27 cellular contexts compared by ENCODE assay signal in the genomic region with DNA sequence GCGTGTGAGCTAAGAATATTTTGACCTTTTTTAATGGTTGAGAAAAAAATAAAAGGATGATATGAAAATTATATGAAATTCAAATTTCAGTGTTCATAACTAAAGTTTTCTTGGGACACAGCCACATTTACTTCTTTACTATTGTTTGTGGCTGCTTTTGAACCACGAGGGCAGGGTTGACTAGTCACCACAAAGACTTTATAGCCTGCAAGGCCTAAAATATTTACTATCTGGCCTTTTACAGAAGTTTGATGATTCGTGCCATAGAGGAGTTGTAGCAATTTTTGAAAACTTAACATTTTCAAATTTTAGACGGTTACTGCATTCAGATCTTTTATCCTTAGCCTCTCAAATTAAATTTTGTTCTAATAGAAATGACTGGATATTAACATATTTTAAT.
DNase-seq lines count a peak whose midpoint lies in the region; ATAC-seq and TF ChIP-seq lines count a peak whose summit lies in the region.
"Had no signal": no experiment of that assay in that cellular context is flagged by ENCODE, and none has a peak within 500 bp of the region (broad histone marks: within the 10 kb centered on the region; RNA-seq: fewer than 3 reads in every experiment).

No MANE protein-coding gene starts in this region.

- no peak overlapping the region for H3K4me3 ChIP-seq in ACC112 (ENCODE audit: low read depth, low read length)
- H3K4me3 ChIP-seq in PC-3 (ENCODE audit: low read length), result no peak overlapping the region
- H3K4me3 ChIP-seq: esophagus squamous epithelium, lung, testis, uterus had no signal

- no peaks in the 10 kb centered on the region; the same call in 1 of the 2 replicates for H3K27me3 Mint-ChIP-seq in HFFc6 (ENCODE audit: insufficient read depth)
- H3K27me3 Mint-ChIP-seq: brain, T-cell had no signal

- no peaks in the 10 kb centered on the region for H3K9me3 Mint-ChIP-seq in HFFc6

- H3K9me3 ChIP-seq in PC-3 (ENCODE audit: low read length), result no peaks in the 10 kb centered on the region
- H3K9me3 ChIP-seq: esophagus squamous epithelium, testis, uterus had no signal

- H2AFZ ChIP-seq in ACC112 (ENCODE audit: low read length, unreplicated experiment), result no peak overlapping the region
- no peak overlapping the region for H2AFZ ChIP-seq in PC-3 (ENCODE audit: low read length)
- H2AFZ ChIP-seq: parathyroid adenoma had no signal

- TF ChIP-seq CTCF in HFFc6 (IDR thresholded peaks at IDR 0.05) (no peak), PC-3 (conservative IDR thresholded peaks at IDR 0.05; ENCODE audit: low read depth, low read length) (no peak)

- no peaks in the 10 kb centered on the region for H3F3A ChIP-seq in PC-3 (ENCODE audit: low read length, unreplicated experiment)

- CTCF ChIA-PET in PC-3 (lab: Charles Lee), result interaction anchor here (0.7 kb wide), 1 partner anchor 10 kb away, joined by 3 read pairs; no protein-coding TSS in a partner anchor

- peaks cover 28% of the 10 kb centered on the region for H3K4me1 Mint-ChIP-seq in HFFc6 (ENCODE audit: low read depth)

- ATAC-seq in PC-3 (peak; percentile 68), GM21529 (IDR thresholded peaks at IDR 0.05; ENCODE audit: unreplicated experiment) (no peak)
- ATAC-seq: T-cell had no signal

- H3K27me3 ChIP-seq in ACC112 (ENCODE audit: insufficient read depth, low read length), result no peaks in the 10 kb centered on the region
- no peaks in the 10 kb centered on the region for H3K27me3 ChIP-seq in PC-3 (ENCODE audit: low read length)
- H3K27me3 ChIP-seq: esophagus squamous epithelium, testis, uterus had no signal

- no peaks in the 10 kb centered on the region for H3K9me2 ChIP-seq in PC-3 (replicated peaks; ENCODE audit: low read length)

- H3K4me3 Mint-ChIP-seq in HFFc6, result no peak overlapping the region
- H3K4me3 Mint-ChIP-seq: brain, T-cell had no signal

- intact Hi-C loops in PC-3 (cut with micrococcal nuclease), result no loop called here

- H3K4me1 ChIP-seq in ACC112 (ENCODE audit: control insufficient read depth, insufficient read depth, low read length, unreplicated experiment), result peaks cover 11% of the 10 kb centered on the region
- peaks cover 14% of the 10 kb centered on the region for H3K4me1 ChIP-seq in PC-3 (ENCODE audit: insufficient read depth, low read length)
- H3K4me1 ChIP-seq: parathyroid adenoma, testis, uterus had no signal

- H3K27ac ChIP-seq in ACC112 (ENCODE audit: low read depth, low read length) (peak overlapping the region; percentile 11), PC-3 (ENCODE audit: low read length) (no peak overlapping the region)
- H3K27ac ChIP-seq: esophagus squamous epithelium, parathyroid adenoma, testis had no signal

- DNase-seq in HFFc6, result no peak
- peak; percentile 46 for DNase-seq in PC-3
- peak; percentile 60 for DNase-seq in fibroblast of peridontal ligament (ENCODE audit: extremely low read depth)
- DNase-seq in NCI-H345 treated with DMSO at 0.1 percent for 48 hours (lab: John Stamatoyannopoulos, UW; ENCODE audit: unreplicated experiment), result no peak
- no peak for DNase-seq in LoVo (ENCODE audit: low spot score)
- no peak for DNase-seq in DMS79 (lab: John Stamatoyannopoulos, UW)
- DNase-seq: activated CD4-positive, CD25-positive, alpha-beta regulatory T cell treated with anti-CD3 and anti-CD28 coated beads, Interleukin-2, amount 50 U/mL, for 72 hours; activated gamma-delta T cell treated with Interleukin-2 at 50 U/mL for 16 hours; activated T-cell treated with anti-CD3 and anti-CD28 coated beads, Interleukin-2, amount 50 U/mL, for 1 hour; COR-L47; effector memory CD4-positive, alpha-beta T cell; esophagus squamous epithelium; KBM-7; NCI-H2081; NCI-H345; right cardiac atrium; SHP77 treated with DMSO at 0.1 percent for 48 hours; stimulated activated CD4-positive, alpha-beta T cell treated with anti-CD3 and anti-CD28 coated beads, Interleukin-4, amount 100 ng/mL, for 4 hours; stimulated activated naive CD4-positive, alpha-beta T cell treated with Interleukin-2 at 50 U/mL for 16 hours; T-cell; testis; uterus had no signal

- peak overlapping the region; percentile 29; the same call in 1 of the 2 replicates for H3K27ac Mint-ChIP-seq in HFFc6
- H3K27ac Mint-ChIP-seq: brain, T-cell had no signal

- peaks cover 50% of the 10 kb centered on the region for H3K79me2 ChIP-seq in ACC112 (ENCODE audit: control insufficient read depth, insufficient read depth, low read length, unreplicated experiment)
- H3K79me2 ChIP-seq in PC-3 (ENCODE audit: low read length), result peaks cover 53% of the 10 kb centered on the region

- H3K4me2 ChIP-seq in PC-3 (ENCODE audit: low read length), result no peak overlapping the region

- POLR2A ChIA-PET in PC-3 (lab: Charles Lee; ENCODE audit: unreplicated experiment), result interaction anchor here (0.6 kb wide), 1 partner anchor 1603 kb away, joined by 3 read pairs; no protein-coding TSS in a partner anchor

- H4K20me1 ChIP-seq in PC-3 (ENCODE audit: low read length), result no peaks in the 10 kb centered on the region; the same call in 1 of the 2 replicates

- H3K9ac ChIP-seq in PC-3 (ENCODE audit: low read length), result no peak overlapping the region
- H3K9ac ChIP-seq: parathyroid adenoma had no signal

- no peaks in the 10 kb centered on the region for H3K36me3 ChIP-seq in ACC112 (ENCODE audit: insufficient read depth, low read length)
- no peaks in the 10 kb centered on the region for H3K36me3 ChIP-seq in PC-3 (ENCODE audit: low read depth, low read length)
- H3K36me3 ChIP-seq: esophagus squamous epithelium, uterus had no signal

- H3K36me3 Mint-ChIP-seq in HFFc6 (ENCODE audit: low read depth), result peaks cover 13% of the 10 kb centered on the region
- H3K36me3 Mint-ChIP-seq: T-cell had no signal

- no TSS peak for BruUV-seq in PC-3 (replicated peaks; lab: Mats Ljungman, UMichigan)

Comparison
In these comparisons a context has a peak if more than half of its experiments do, and no peak if none do; other contexts are left out.
1. DNase-seq: peak in PC-3 (single experiment) and fibroblast of peridontal ligament (single experiment); none in HFFc6 (single experiment), NCI-H345 treated with DMSO at 0.1 percent for 48 hours (single experiment), LoVo (single experiment) and DMS79 (single experiment).